In the genomic region with DNA sequence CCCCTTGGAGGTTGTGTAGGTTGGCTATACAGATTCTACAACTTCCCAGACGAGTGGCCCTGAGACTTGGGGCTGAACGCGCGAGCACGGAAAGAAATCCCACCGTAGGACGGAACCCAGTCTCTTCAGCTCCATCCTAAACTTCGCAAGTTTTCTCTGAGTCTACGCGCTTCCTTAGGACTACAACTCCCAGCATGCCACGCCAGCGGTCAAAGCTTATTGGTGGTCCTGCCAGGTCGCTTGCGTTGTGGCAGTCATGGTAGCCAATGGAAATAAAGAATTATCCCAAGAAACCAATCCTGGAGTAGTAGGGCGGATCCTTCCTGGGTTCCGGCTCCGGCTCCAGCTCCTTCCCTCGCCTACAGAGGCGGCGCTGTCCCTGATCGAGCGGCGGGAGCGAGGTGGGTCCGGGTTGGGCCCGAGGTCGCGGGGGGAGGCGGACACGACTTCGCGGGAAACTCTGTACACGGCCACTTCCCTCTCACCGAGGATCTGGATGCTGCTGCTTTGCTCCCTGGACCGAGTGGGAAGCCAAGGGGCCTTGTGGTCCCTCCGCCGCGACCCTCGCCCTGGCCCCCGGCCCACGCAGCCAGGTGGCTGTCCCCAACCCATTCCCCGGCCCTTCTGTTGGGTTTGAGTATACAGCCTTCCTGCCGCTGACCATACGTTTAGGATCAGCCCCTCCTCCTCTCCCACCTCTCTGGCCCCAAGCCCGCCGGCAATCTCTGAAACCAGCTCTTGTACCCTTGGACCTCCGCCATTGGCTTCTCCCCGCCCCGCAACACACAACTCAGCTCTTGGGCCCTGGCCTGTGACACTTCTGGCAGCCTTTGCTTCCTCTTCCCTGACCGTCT, we compare ENCODE assay signal across 1 cellular context.
A peak's percentile ranks its signal among the peaks of the same experiment; 100 is the strongest.
TF ChIP-seq lines count a peak whose summit lies in the region.

A gene with protein sequence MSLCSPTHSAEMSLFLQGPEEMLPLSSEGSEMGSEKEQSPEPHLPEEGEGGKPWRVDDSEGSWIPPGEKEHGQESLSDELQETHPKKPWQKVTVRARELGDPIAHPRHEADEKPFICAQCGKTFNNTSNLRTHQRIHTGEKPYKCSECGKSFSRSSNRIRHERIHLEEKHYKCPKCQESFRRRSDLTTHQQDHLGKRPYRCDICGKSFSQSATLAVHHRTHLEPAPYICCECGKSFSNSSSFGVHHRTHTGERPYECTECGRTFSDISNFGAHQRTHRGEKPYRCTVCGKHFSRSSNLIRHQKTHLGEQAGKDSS (plus strand): TSS at position 357 of the 854 bp plus-strand sequence. CDS start 3,046 bp downstream, outside the sequence.

TF ChIP-seq in HepG2, 621 proteins besides CTCF, POLR2A, EP300 and RAD21 (continued from another document and continues in another):
- TF ChIP-seq KDM2A (CRISPR knock-in tag; IDR thresholded peaks at IDR 0.05; ENCODE audit: borderline replicate concordance, low read depth) (peak; percentile 90), PITX1 (CRISPR knock-in tag; IDR thresholded peaks at IDR 0.05) (0 out of 2 replicates have a peak, but pooled peaks have one; percentile 24), ELF3 (CRISPR knock-in tag; IDR thresholded peaks at IDR 0.05) (0 out of 2 replicates have a peak, but pooled peaks have one; percentile 12), ZNF350 (CRISPR knock-in tag; IDR thresholded peaks at IDR 0.05; ENCODE audit: borderline replicate concordance, low read depth) (peak; percentile 42; the same call in 1 of the 2 replicates), NFKB2 (CRISPR knock-in tag; IDR thresholded peaks at IDR 0.05; ENCODE audit: borderline replicate concordance) (peak; percentile 83; the same call in 1 of the 2 replicates), KDM3A (CRISPR knock-in tag; IDR thresholded peaks at IDR 0.05; ENCODE audit: low read depth) (0 out of 2 replicates have a peak, but pooled peaks have one; percentile 24), GZF1 (CRISPR knock-in tag; IDR thresholded peaks at IDR 0.05) (no peak), BRD4 (CRISPR knock-in tag; IDR thresholded peaks at IDR 0.05) (peak; percentile 24; the same call in 1 of the 2 replicates), GABPA (IDR thresholded peaks at IDR 0.05; ENCODE audit: low read depth, low read length) (peak; percentile 78), GABPA (CRISPR knock-in tag; IDR thresholded peaks at IDR 0.05; ENCODE audit: low read depth) (peak; percentile 95), ZNF205 (CRISPR knock-in tag; IDR thresholded peaks at IDR 0.05) (0 out of 2 replicates have a peak, but pooled peaks have one; percentile 27), SSRP1 (CRISPR knock-in tag; IDR thresholded peaks at IDR 0.05) (no peak), ZNF768 (CRISPR knock-in tag; IDR thresholded peaks at IDR 0.05) (peak; percentile 72; the same call in 1 of the 2 replicates), TGIF2 (CRISPR knock-in tag; IDR thresholded peaks at IDR 0.05) (no peak), BORCS8-MEF2B (CRISPR knock-in tag; IDR thresholded peaks at IDR 0.05) (peak; percentile 57; the same call in 1 of the 2 replicates), ZNF446 (CRISPR knock-in tag; IDR thresholded peaks at IDR 0.05) (0 out of 2 replicates have a peak, but pooled peaks have one; percentile 31), ZFX (CRISPR knock-in tag; IDR thresholded peaks at IDR 0.05; ENCODE audit: low read depth) (peak; percentile 96), GATAD2A (CRISPR knock-in tag; IDR thresholded peaks at IDR 0.05) (no peak), ZBTB7B (CRISPR knock-in tag; IDR thresholded peaks at IDR 0.05) (peak; percentile 70; the same call in 1 of the 2 replicates), HCFC1 (IDR thresholded peaks at IDR 0.05; ENCODE audit: low read depth, low read length) (peak; percentile 93), DNMT1 (CRISPR knock-in tag; IDR thresholded peaks at IDR 0.05) (no peak), PAX8 (CRISPR knock-in tag; IDR thresholded peaks at IDR 0.05; ENCODE audit: borderline replicate concordance) (no peak), HMGA1 (CRISPR knock-in tag; conservative IDR thresholded peaks at IDR 0.05) (no peak), THYN1 (CRISPR knock-in tag; IDR thresholded peaks at IDR 0.05; ENCODE audit: borderline replicate concordance, low read depth) (no peak), RXRA (CRISPR knock-in tag; IDR thresholded peaks at IDR 0.05) (peak; percentile 39), MYC (CRISPR knock-in tag; IDR thresholded peaks at IDR 0.05; ENCODE audit: borderline replicate concordance) (peak; percentile 86), ZNF331 (CRISPR knock-in tag; IDR thresholded peaks at IDR 0.05) (0 out of 2 replicates have a peak, but pooled peaks have one; percentile 19), ZNF75D (CRISPR knock-in tag; IDR thresholded peaks at IDR 0.05; ENCODE audit: borderline replicate concordance) (no peak), ZNF225 (CRISPR knock-in tag; IDR thresholded peaks at IDR 0.05) (0 out of 2 replicates have a peak, but pooled peaks have one; percentile 20), POLR2AphosphoS5 (IDR thresholded peaks at IDR 0.05; ENCODE audit: low read depth, low read length) (peak; percentile 76), ZNF557 (CRISPR knock-in tag; IDR thresholded peaks at IDR 0.05) (no peak)
- TF ChIP-seq, protein P1, sequence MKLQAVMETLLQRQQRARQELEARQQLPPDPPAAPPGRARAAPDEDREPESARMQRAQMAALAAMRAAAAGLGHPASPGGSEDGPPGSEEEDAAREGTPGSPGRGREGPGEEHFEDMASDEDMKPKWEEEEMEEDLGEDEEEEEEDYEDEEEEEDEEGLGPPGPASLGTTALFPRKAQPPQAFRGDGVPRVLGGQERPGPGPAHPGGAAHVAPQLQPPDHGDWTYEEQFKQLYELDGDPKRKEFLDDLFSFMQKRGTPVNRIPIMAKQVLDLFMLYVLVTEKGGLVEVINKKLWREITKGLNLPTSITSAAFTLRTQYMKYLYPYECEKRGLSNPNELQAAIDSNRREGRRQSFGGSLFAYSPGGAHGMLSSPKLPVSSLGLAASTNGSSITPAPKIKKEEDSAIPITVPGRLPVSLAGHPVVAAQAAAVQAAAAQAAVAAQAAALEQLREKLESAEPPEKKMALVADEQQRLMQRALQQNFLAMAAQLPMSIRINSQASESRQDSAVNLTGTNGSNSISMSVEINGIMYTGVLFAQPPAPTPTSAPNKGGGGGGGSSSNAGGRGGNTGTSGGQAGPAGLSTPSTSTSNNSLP (IDR thresholded peaks at IDR 0.05; ENCODE audit: low read depth, low read length) = peak; percentile 19; the same call in 1 of the 2 replicates
- TF ChIP-seq, protein P2, sequence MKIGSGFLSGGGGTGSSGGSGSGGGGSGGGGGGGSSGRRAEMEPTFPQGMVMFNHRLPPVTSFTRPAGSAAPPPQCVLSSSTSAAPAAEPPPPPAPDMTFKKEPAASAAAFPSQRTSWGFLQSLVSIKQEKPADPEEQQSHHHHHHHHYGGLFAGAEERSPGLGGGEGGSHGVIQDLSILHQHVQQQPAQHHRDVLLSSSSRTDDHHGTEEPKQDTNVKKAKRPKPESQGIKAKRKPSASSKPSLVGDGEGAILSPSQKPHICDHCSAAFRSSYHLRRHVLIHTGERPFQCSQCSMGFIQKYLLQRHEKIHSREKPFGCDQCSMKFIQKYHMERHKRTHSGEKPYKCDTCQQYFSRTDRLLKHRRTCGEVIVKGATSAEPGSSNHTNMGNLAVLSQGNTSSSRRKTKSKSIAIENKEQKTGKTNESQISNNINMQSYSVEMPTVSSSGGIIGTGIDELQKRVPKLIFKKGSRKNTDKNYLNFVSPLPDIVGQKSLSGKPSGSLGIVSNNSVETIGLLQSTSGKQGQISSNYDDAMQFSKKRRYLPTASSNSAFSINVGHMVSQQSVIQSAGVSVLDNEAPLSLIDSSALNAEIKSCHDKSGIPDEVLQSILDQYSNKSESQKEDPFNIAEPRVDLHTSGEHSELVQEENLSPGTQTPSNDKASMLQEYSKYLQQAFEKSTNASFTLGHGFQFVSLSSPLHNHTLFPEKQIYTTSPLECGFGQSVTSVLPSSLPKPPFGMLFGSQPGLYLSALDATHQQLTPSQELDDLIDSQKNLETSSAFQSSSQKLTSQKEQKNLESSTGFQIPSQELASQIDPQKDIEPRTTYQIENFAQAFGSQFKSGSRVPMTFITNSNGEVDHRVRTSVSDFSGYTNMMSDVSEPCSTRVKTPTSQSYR (CRISPR knock-in tag; IDR thresholded peaks at IDR 0.05; ENCODE audit: borderline replicate concordance) = peak; percentile 11; the same call in 1 of the 2 replicates
- TF ChIP-seq, protein P3, sequence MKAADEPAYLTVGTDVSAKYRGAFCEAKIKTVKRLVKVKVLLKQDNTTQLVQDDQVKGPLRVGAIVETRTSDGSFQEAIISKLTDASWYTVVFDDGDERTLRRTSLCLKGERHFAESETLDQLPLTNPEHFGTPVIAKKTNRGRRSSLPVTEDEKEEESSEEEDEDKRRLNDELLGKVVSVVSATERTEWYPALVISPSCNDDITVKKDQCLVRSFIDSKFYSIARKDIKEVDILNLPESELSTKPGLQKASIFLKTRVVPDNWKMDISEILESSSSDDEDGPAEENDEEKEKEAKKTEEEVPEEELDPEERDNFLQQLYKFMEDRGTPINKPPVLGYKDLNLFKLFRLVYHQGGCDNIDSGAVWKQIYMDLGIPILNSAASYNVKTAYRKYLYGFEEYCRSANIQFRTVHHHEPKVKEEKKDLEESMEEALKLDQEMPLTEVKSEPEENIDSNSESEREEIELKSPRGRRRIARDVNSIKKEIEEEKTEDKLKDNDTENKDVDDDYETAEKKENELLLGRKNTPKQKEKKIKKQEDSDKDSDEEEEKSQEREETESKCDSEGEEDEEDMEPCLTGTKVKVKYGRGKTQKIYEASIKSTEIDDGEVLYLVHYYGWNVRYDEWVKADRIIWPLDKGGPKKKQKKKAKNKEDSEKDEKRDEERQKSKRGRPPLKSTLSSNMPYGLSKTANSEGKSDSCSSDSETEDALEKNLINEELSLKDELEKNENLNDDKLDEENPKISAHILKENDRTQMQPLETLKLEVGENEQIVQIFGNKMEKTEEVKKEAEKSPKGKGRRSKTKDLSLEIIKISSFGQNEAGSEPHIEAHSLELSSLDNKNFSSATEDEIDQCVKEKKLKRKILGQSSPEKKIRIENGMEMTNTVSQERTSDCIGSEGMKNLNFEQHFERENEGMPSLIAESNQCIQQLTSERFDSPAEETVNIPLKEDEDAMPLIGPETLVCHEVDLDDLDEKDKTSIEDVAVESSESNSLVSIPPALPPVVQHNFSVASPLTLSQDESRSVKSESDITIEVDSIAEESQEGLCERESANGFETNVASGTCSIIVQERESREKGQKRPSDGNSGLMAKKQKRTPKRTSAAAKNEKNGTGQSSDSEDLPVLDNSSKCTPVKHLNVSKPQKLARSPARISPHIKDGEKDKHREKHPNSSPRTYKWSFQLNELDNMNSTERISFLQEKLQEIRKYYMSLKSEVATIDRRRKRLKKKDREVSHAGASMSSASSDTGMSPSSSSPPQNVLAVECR (CRISPR knock-in tag; IDR thresholded peaks at IDR 0.05; ENCODE audit: borderline replicate concordance) = peak; percentile 74; the same call in 1 of the 2 replicates
- TF ChIP-seq, protein P4, sequence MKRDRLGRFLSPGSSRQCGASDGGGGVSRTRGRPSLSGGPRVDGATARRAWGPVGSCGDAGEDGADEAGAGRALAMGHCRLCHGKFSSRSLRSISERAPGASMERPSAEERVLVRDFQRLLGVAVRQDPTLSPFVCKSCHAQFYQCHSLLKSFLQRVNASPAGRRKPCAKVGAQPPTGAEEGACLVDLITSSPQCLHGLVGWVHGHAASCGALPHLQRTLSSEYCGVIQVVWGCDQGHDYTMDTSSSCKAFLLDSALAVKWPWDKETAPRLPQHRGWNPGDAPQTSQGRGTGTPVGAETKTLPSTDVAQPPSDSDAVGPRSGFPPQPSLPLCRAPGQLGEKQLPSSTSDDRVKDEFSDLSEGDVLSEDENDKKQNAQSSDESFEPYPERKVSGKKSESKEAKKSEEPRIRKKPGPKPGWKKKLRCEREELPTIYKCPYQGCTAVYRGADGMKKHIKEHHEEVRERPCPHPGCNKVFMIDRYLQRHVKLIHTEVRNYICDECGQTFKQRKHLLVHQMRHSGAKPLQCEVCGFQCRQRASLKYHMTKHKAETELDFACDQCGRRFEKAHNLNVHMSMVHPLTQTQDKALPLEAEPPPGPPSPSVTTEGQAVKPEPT (CRISPR knock-in tag; IDR thresholded peaks at IDR 0.05; ENCODE audit: low read depth) = 0 out of 2 replicates have a peak, but pooled peaks have one; percentile 32
- TF ChIP-seq, protein P5, sequence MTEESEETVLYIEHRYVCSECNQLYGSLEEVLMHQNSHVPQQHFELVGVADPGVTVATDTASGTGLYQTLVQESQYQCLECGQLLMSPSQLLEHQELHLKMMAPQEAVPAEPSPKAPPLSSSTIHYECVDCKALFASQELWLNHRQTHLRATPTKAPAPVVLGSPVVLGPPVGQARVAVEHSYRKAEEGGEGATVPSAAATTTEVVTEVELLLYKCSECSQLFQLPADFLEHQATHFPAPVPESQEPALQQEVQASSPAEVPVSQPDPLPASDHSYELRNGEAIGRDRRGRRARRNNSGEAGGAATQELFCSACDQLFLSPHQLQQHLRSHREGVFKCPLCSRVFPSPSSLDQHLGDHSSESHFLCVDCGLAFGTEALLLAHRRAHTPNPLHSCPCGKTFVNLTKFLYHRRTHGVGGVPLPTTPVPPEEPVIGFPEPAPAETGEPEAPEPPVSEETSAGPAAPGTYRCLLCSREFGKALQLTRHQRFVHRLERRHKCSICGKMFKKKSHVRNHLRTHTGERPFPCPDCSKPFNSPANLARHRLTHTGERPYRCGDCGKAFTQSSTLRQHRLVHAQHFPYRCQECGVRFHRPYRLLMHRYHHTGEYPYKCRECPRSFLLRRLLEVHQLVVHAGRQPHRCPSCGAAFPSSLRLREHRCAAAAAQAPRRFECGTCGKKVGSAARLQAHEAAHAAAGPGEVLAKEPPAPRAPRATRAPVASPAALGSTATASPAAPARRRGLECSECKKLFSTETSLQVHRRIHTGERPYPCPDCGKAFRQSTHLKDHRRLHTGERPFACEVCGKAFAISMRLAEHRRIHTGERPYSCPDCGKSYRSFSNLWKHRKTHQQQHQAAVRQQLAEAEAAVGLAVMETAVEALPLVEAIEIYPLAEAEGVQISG (CRISPR knock-in tag; IDR thresholded peaks at IDR 0.05) = peak; percentile 71; the same call in 1 of the 2 replicates
- TF ChIP-seq, protein P6, sequence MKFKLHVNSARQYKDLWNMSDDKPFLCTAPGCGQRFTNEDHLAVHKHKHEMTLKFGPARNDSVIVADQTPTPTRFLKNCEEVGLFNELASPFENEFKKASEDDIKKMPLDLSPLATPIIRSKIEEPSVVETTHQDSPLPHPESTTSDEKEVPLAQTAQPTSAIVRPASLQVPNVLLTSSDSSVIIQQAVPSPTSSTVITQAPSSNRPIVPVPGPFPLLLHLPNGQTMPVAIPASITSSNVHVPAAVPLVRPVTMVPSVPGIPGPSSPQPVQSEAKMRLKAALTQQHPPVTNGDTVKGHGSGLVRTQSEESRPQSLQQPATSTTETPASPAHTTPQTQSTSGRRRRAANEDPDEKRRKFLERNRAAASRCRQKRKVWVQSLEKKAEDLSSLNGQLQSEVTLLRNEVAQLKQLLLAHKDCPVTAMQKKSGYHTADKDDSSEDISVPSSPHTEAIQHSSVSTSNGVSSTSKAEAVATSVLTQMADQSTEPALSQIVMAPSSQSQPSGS (CRISPR knock-in tag; IDR thresholded peaks at IDR 0.05) = no peak
- TF ChIP-seq, protein P7, sequence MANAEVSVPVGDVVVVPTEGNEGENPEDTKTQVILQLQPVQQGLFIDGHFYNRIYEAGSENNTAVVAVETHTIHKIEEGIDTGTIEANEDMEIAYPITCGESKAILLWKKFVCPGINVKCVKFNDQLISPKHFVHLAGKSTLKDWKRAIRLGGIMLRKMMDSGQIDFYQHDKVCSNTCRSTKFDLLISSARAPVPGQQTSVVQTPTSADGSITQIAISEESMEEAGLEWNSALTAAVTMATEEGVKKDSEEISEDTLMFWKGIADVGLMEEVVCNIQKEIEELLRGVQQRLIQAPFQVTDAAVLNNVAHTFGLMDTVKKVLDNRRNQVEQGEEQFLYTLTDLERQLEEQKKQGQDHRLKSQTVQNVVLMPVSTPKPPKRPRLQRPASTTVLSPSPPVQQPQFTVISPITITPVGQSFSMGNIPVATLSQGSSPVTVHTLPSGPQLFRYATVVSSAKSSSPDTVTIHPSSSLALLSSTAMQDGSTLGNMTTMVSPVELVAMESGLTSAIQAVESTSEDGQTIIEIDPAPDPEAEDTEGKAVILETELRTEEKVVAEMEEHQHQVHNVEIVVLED (CRISPR knock-in tag; IDR thresholded peaks at IDR 0.05; ENCODE audit: borderline replicate concordance) = peak; percentile 58; the same call in 1 of the 2 replicates
